In genomic region chr5:112154940-112155686, GRCh38 we compare ENCODE assay signal across 19 cellular contexts.
DNase-seq lines count a peak whose midpoint lies in the region; ATAC-seq, FAIRE-seq and TF ChIP-seq lines count a peak whose summit lies in the region.
"Had no signal": no experiment of that assay in that cellular context is flagged by ENCODE, and none has a peak within 500 bp of the region (broad histone marks: within the 10 kb centered on the region; RNA-seq: fewer than 3 reads in every experiment).

No MANE protein-coding gene starts in this region.

- no peaks in the 10 kb centered on the region for H3K4me1 ChIP-seq in endothelial cell of umbilical vein (ENCODE audit: control insufficient read depth, extremely low read depth, insufficient read depth, low read length)
- H3K4me1 ChIP-seq: parathyroid adenoma had no signal

- H3K27me3 Mint-ChIP-seq in activated CD8-positive, alpha-beta memory T cell treated with anti-CD3 and anti-CD28 coated beads, Interleukin-2, amount 10 ng/mL, durations not matched to agents 7 days and 5 days = peaks cover 10% of the 10 kb centered on the region

- H3K36me3 ChIP-seq in endothelial cell of umbilical vein (ENCODE audit: control insufficient read depth in 2 of 2, extremely low read depth in 1 of 2, insufficient read depth in 2 of 2, low read length in 2 of 2) = no peaks in the 10 kb centered on the region
- H3K36me3 ChIP-seq: esophagus squamous epithelium had no signal

- no peaks in the 10 kb centered on the region for H3K36me3 Mint-ChIP-seq in activated CD8-positive, alpha-beta memory T cell treated with anti-CD3 and anti-CD28 coated beads, Interleukin-2, amount 10 ng/mL, durations not matched to agents 7 days and 5 days
- no peaks in the 10 kb centered on the region for H3K36me3 Mint-ChIP-seq in stimulated activated effector memory CD8-positive, alpha-beta T cell treated with anti-CD3 and anti-CD28 coated beads, Interleukin-12 subunit alpha, Interleukin-12 subunit beta, amount 100 ng/mL, for 72 hours
- H3K36me3 Mint-ChIP-seq: brain had no signal

- no peak for DNase-seq in activated CD8-positive, alpha-beta memory T cell treated with anti-CD3 and anti-CD28 coated beads, Interleukin-2, amount 10 ng/mL, durations not matched to agents 7 days and 5 days
- DNase-seq in activated CD8-positive, alpha-beta memory T cell treated with anti-CD3 and anti-CD28 coated beads, Interleukin-2, amount 50 U/mL, for 48 hours = no peak
- peak; percentile 38 for DNase-seq in M059J (ENCODE audit: low read depth)
- DNase-seq in endothelial cell of umbilical vein (ENCODE audit: low read depth, low spot score) = no peak
- DNase-seq in stimulated activated effector memory CD8-positive, alpha-beta T cell treated with anti-CD3 and anti-CD28 coated beads, Interleukin-12 subunit alpha, Interleukin-12 subunit beta, amount 100 ng/mL, for 72 hours (ENCODE audit: low spot score in 2 of 2) = no peak
- no peak for DNase-seq in GM19239 (ENCODE audit: insufficient read length, low spot score)
- DNase-seq: activated CD4-positive, alpha-beta T cell treated with anti-CD3 and anti-CD28 coated beads, Interleukin-2, amount 10 ng/mL, durations not matched to agents 7 days and 5 days; activated effector memory CD4-positive, alpha-beta T cell treated with Interleukin-2 at 50 U/mL for 16 hours; dorsolateral prefrontal cortex; esophagus squamous epithelium; NCI-H1105 treated with DMSO at 0.1 percent for 48 hours; NCI-H226; T-helper 9 cell had no signal

- no peaks in the 10 kb centered on the region for H3K79me2 ChIP-seq in endothelial cell of umbilical vein (ENCODE audit: control insufficient read depth, insufficient read depth, low read length)
- H3K79me2 ChIP-seq: parathyroid adenoma had no signal

- no peaks in the 10 kb centered on the region for H4K20me1 ChIP-seq in endothelial cell of umbilical vein (replicated peaks; ENCODE audit: control insufficient read depth, extremely low read depth, insufficient read depth, low read length)

- intact Hi-C loops in endothelial cell of umbilical vein (cut with micrococcal nuclease) = loop anchor here (5.0 kb wide), 1 partner anchor 933 kb away; the partner anchor contains the start of gene CAMK4

- H3K9me3 Mint-ChIP-seq in activated CD8-positive, alpha-beta memory T cell treated with anti-CD3 and anti-CD28 coated beads, Interleukin-2, amount 10 ng/mL, durations not matched to agents 7 days and 5 days (ENCODE audit: low read depth) = no peaks in the 10 kb centered on the region
- H3K9me3 Mint-ChIP-seq in stimulated activated effector memory CD8-positive, alpha-beta T cell treated with anti-CD3 and anti-CD28 coated beads, Interleukin-12 subunit alpha, Interleukin-12 subunit beta, amount 100 ng/mL, for 72 hours = no peaks in the 10 kb centered on the region
- H3K9me3 Mint-ChIP-seq: activated CD4-positive, alpha-beta T cell treated with anti-CD3 and anti-CD28 coated beads, Interleukin-2, amount 10 ng/mL, durations not matched to agents 7 days and 5 days had no signal

- H3K9ac ChIP-seq in endothelial cell of umbilical vein (replicated peaks; ENCODE audit: extremely low read depth, insufficient read depth, low read length) = no peak overlapping the region
- H3K9ac ChIP-seq: parathyroid adenoma had no signal

- H3K9me3 ChIP-seq in endothelial cell of umbilical vein (replicated peaks; ENCODE audit: control insufficient read depth, insufficient read depth, low read length) = no peaks in the 10 kb centered on the region
- H3K9me3 ChIP-seq: esophagus squamous epithelium had no signal

- no peak overlapping the region for H3K27ac ChIP-seq in endothelial cell of umbilical vein (ENCODE audit: insufficient read depth, low read depth, low read length)
- H3K27ac ChIP-seq: dorsolateral prefrontal cortex, esophagus squamous epithelium, parathyroid adenoma, skin epidermis had no signal

- H2AFZ ChIP-seq in endothelial cell of umbilical vein (ENCODE audit: low read depth, low read length) = no peak overlapping the region
- H2AFZ ChIP-seq: parathyroid adenoma had no signal

- no peak overlapping the region for H3K4me2 ChIP-seq in endothelial cell of umbilical vein (ENCODE audit: insufficient read depth, low read length)

- POLR2A ChIA-PET in endothelial cell of umbilical vein (lab: Charles Lee) = no interaction called here

- no peak overlapping the region for H3K4me3 ChIP-seq in endothelial cell of umbilical vein (replicated peaks in 1 of 3; ENCODE audit: insufficient read depth in 1 of 3, low read depth in 1 of 3, low read length in 3 of 3)
- H3K4me3 ChIP-seq: dorsolateral prefrontal cortex, esophagus squamous epithelium, skin epidermis had no signal

- H3K27me3 ChIP-seq in endothelial cell of umbilical vein (ENCODE audit: control insufficient read depth in 2 of 2, insufficient read depth in 2 of 2, low read length in 2 of 2) = peaks cover 0 to 4% of the 10 kb centered on the region in 2 experiments
- H3K27me3 ChIP-seq: dorsolateral prefrontal cortex, esophagus squamous epithelium had no signal

- dilution Hi-C loops in endothelial cell of umbilical vein (cut with MboI; ENCODE audit: extremely low pct_ligation_motif_present, low sequenced_read_pairs) = no loop called here

- FAIRE-seq in endothelial cell of umbilical vein (lab: Jason Lieb, UNC) (no peak), GM19239 (lab: Jason Lieb, UNC) (no peak)

- TF ChIP-seq CTCF in endothelial cell of umbilical vein (IDR thresholded peaks at IDR 0.05; ENCODE audit: extremely low read depth in 1 of 2, insufficient read depth in 1 of 2, low read depth in 1 of 2, low read length in 2 of 2) = no peak

- no peaks in the 10 kb centered on the region for H3K9me1 ChIP-seq in endothelial cell of umbilical vein (replicated peaks; ENCODE audit: control insufficient read depth, extremely low read depth, insufficient read depth, low read length)

- peak; percentile 53 for ATAC-seq in activated CD8-positive, alpha-beta memory T cell treated with anti-CD3 and anti-CD28 coated beads, Interleukin-2, amount 10 ng/mL, durations not matched to agents 7 days and 5 days
- ATAC-seq in stimulated activated effector memory CD8-positive, alpha-beta T cell treated with anti-CD3 and anti-CD28 coated beads, Interleukin-12 subunit alpha, Interleukin-12 subunit beta, amount 100 ng/mL, for 72 hours = peak; percentile 95
- no peak for ATAC-seq in HG03521 (IDR thresholded peaks at IDR 0.05; ENCODE audit: unreplicated experiment)
- no peak for ATAC-seq in HG03354 (IDR thresholded peaks at IDR 0.05; ENCODE audit: poor library complexity, severe bottlenecking, unreplicated experiment)
- ATAC-seq: left lobe of liver had no signal

- H3K27ac Mint-ChIP-seq in activated CD8-positive, alpha-beta memory T cell treated with anti-CD3 and anti-CD28 coated beads, Interleukin-2, amount 10 ng/mL, durations not matched to agents 7 days and 5 days = no peak overlapping the region
- H3K27ac Mint-ChIP-seq in stimulated activated effector memory CD8-positive, alpha-beta T cell treated with anti-CD3 and anti-CD28 coated beads, Interleukin-12 subunit alpha, Interleukin-12 subunit beta, amount 100 ng/mL, for 72 hours = no peak overlapping the region
- H3K27ac Mint-ChIP-seq: activated CD4-positive, alpha-beta T cell treated with anti-CD3 and anti-CD28 coated beads, Interleukin-2, amount 10 ng/mL, durations not matched to agents 7 days and 5 days; brain had no signal

- CTCF ChIA-PET in activated CD8-positive, alpha-beta memory T cell treated with anti-CD3 and anti-CD28 coated beads, Interleukin-2, amount 10 ng/mL, durations not matched to agents 7 days and 5 days (lab: Charles Lee) = no interaction called here
- CTCF ChIA-PET in endothelial cell of umbilical vein (lab: Charles Lee) = no interaction called here

- H3K4me3 Mint-ChIP-seq in activated CD8-positive, alpha-beta memory T cell treated with anti-CD3 and anti-CD28 coated beads, Interleukin-2, amount 10 ng/mL, durations not matched to agents 7 days and 5 days = no peak overlapping the region
- H3K4me3 Mint-ChIP-seq in stimulated activated effector memory CD8-positive, alpha-beta T cell treated with anti-CD3 and anti-CD28 coated beads, Interleukin-12 subunit alpha, Interleukin-12 subunit beta, amount 100 ng/mL, for 72 hours = no peak overlapping the region
- H3K4me3 Mint-ChIP-seq: activated CD4-positive, alpha-beta T cell treated with anti-CD3 and anti-CD28 coated beads, Interleukin-2, amount 10 ng/mL, durations not matched to agents 7 days and 5 days; brain had no signal

- peaks cover 5% of the 10 kb centered on the region for H3K4me1 Mint-ChIP-seq in activated CD8-positive, alpha-beta memory T cell treated with anti-CD3 and anti-CD28 coated beads, Interleukin-2, amount 10 ng/mL, durations not matched to agents 7 days and 5 days
- peaks cover 8% of the 10 kb centered on the region for H3K4me1 Mint-ChIP-seq in stimulated activated effector memory CD8-positive, alpha-beta T cell treated with anti-CD3 and anti-CD28 coated beads, Interleukin-12 subunit alpha, Interleukin-12 subunit beta, amount 100 ng/mL, for 72 hours

- BruUV-seq in endothelial cell of umbilical vein (replicated peaks; lab: Mats Ljungman, UMichigan) = no TSS peak

- no peak for TF ChIP-seq POLR2A in endothelial cell of umbilical vein (IDR thresholded peaks at IDR 0.05; ENCODE audit: low read depth, low read length)

TF ChIP-seq in endothelial cell of umbilical vein, 7 proteins besides CTCF, POLR2A, EP300 and RAD21:
- TF ChIP-seq POLR2AphosphoS5 (IDR thresholded peaks at IDR 0.05; ENCODE audit: insufficient read depth, low read depth, low read length) (no peak), FOS (IDR thresholded peaks at IDR 0.05; ENCODE audit: borderline replicate concordance, insufficient read depth, low read length) (peak; percentile 12)

Comparison
In these comparisons a context has a peak if more than half of its experiments do, and no peak if none do; other contexts are left out.
1. ATAC-seq: peak in activated CD8-positive, alpha-beta memory T cell treated with anti-CD3 and anti-CD28 coated beads, Interleukin-2, amount 10 ng/mL, durations not matched to agents 7 days and 5 days (single experiment) and stimulated activated effector memory CD8-positive, alpha-beta T cell treated with anti-CD3 and anti-CD28 coated beads, Interleukin-12 subunit alpha, Interleukin-12 subunit beta, amount 100 ng/mL, for 72 hours (single experiment); none in HG03521 (single experiment) and HG03354 (single experiment).